Comparison of ENCODE assay signal across 27 cellular contexts in the genomic region with DNA sequence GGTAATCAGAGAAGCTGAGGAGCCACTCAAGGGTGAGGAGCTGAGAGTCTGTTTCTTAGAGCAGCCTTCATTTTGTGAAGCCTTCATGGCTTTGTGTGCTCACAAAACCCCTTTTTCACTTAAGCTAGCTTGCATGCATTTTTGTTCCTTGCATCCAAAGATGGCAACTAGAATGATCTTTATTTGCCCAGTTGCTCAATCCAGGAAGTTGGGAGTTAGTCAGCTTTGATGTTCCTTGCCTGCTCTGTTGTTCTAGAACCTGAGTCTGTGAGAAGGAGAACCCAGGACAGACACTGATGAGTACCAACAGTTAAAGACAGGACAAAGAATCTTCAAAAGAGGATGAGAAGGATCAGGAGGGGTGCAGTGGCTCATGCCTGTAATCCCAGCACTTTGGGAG.
"Had no signal": no experiment of that assay in that cellular context is flagged by ENCODE, and none has a peak within 500 bp of the region (broad histone marks: within the 10 kb centered on the region; RNA-seq: fewer than 3 reads in every experiment).

No MANE protein-coding gene starts in this region.

- DNase-seq: activated CD4-positive, alpha-beta memory T cell treated with anti-CD3 and anti-CD28 coated beads, Interleukin-2, amount 10 ng/mL, durations not matched to agents 7 days and 5 days; activated CD4-positive, alpha-beta T cell treated with anti-CD3 and anti-CD28 coated beads, Interleukin-2, amount 10 ng/mL, durations not matched to agents 24 days and 14 days; activated effector memory CD4-positive, alpha-beta T cell treated with anti-CD3 and anti-CD28 coated beads, Interleukin-2, amount 50 U/mL, for 16 hours; activated naive CD4-positive, alpha-beta T cell treated with anti-CD3 and anti-CD28 coated beads, Interleukin-2, amount 50 U/mL, for 16 hours; activated naive CD8-positive, alpha-beta T cell treated with anti-CD3 and anti-CD28 coated beads, Interleukin-2, amount 50 U/mL, for 24 hours; activated T-cell treated with anti-CD3 and anti-CD28 coated beads for 4 hours; cerebellar nuclear complex; cortex of kidney; head of caudate nucleus; hypothalamus; left ventricle myocardium superior; midbrain; natural killer cell; spleen; stimulated activated CD4-positive, alpha-beta T cell treated with anti-CD3 and anti-CD28 coated beads, Interleukin-4, amount 100 ng/mL, for 24 hours; stimulated activated naive CD4-positive, alpha-beta T cell treated with Interleukin-2 at 50 U/mL for 16 hours; T-cell; upper lobe of left lung had no signal

- H3K27me3 Mint-ChIP-seq: activated CD4-positive, alpha-beta memory T cell treated with anti-CD3 and anti-CD28 coated beads, Interleukin-2, amount 10 ng/mL, durations not matched to agents 7 days and 5 days had no signal

- H3K36me3 ChIP-seq: gastroesophageal sphincter, right atrium auricular region, spleen, upper lobe of left lung had no signal

- H3K4me1 ChIP-seq: gastroesophageal sphincter, right atrium auricular region, spleen, upper lobe of left lung had no signal

- H3K27me3 ChIP-seq: gastroesophageal sphincter, right atrium auricular region, upper lobe of left lung had no signal

- H3K9me3 Mint-ChIP-seq: activated CD4-positive, alpha-beta memory T cell treated with anti-CD3 and anti-CD28 coated beads, Interleukin-2, amount 10 ng/mL, durations not matched to agents 7 days and 5 days; activated CD4-positive, alpha-beta T cell treated with anti-CD3 and anti-CD28 coated beads, Interleukin-2, amount 10 ng/mL, durations not matched to agents 24 days and 14 days; activated naive CD8-positive, alpha-beta T cell treated with anti-CD3 and anti-CD28 coated beads, Interleukin-2, amount 50 U/mL, for 24 hours; natural killer cell; T-cell; T-helper 2 cell treated with Interferon-gamma antibody and Interleukin-4, amounts not matched to agents 5 μg/mL and 100 μg/mL, for 36 hours had no signal

- H3K27ac Mint-ChIP-seq: activated CD4-positive, alpha-beta memory T cell treated with anti-CD3 and anti-CD28 coated beads, Interleukin-2, amount 10 ng/mL, durations not matched to agents 7 days and 5 days; activated CD4-positive, alpha-beta T cell treated with anti-CD3 and anti-CD28 coated beads, Interleukin-2, amount 10 ng/mL, durations not matched to agents 24 days and 14 days; activated naive CD8-positive, alpha-beta T cell treated with anti-CD3 and anti-CD28 coated beads, Interleukin-2, amount 50 U/mL, for 24 hours; natural killer cell; progenitor cell of endocrine pancreas; T-cell; T-helper 2 cell treated with Interferon-gamma antibody and Interleukin-4, amounts not matched to agents 5 μg/mL and 100 μg/mL, for 36 hours had no signal

- H3K36me3 Mint-ChIP-seq: natural killer cell, T-cell had no signal

- H3K4me3 ChIP-seq: gastroesophageal sphincter, right atrium auricular region, spleen, upper lobe of left lung had no signal

- FAIRE-seq: astrocyte, endometrium, islet of Langerhans had no signal

- H3K9me3 ChIP-seq: gastroesophageal sphincter, right atrium auricular region, spleen, upper lobe of left lung had no signal

- H3K27ac ChIP-seq: gastroesophageal sphincter, right atrium auricular region, spleen, upper lobe of left lung, VCaP had no signal

- H3K4me1 Mint-ChIP-seq: activated CD4-positive, alpha-beta memory T cell treated with anti-CD3 and anti-CD28 coated beads, Interleukin-2, amount 10 ng/mL, durations not matched to agents 7 days and 5 days; activated CD4-positive, alpha-beta T cell treated with anti-CD3 and anti-CD28 coated beads, Interleukin-2, amount 10 ng/mL, durations not matched to agents 24 days and 14 days; activated naive CD8-positive, alpha-beta T cell treated with anti-CD3 and anti-CD28 coated beads, Interleukin-2, amount 50 U/mL, for 24 hours; natural killer cell; T-cell had no signal

- ATAC-seq: activated CD4-positive, CD25-positive, alpha-beta regulatory T cell treated with anti-CD3 and anti-CD28 coated beads, Interleukin-2, amount 50 U/mL, for 24 hours; activated naive CD8-positive, alpha-beta T cell treated with anti-CD3 and anti-CD28 coated beads, Interleukin-2, amount 50 U/mL, for 24 hours; gastroesophageal sphincter; left ventricle myocardium superior; natural killer cell; T-cell had no signal

- H3K4me3 Mint-ChIP-seq: activated CD4-positive, alpha-beta memory T cell treated with anti-CD3 and anti-CD28 coated beads, Interleukin-2, amount 10 ng/mL, durations not matched to agents 7 days and 5 days; activated CD4-positive, alpha-beta T cell treated with anti-CD3 and anti-CD28 coated beads, Interleukin-2, amount 10 ng/mL, durations not matched to agents 24 days and 14 days; activated naive CD8-positive, alpha-beta T cell treated with anti-CD3 and anti-CD28 coated beads, Interleukin-2, amount 50 U/mL, for 24 hours; natural killer cell; T-cell; T-helper 2 cell treated with Interferon-gamma antibody and Interleukin-4, amounts not matched to agents 5 μg/mL and 100 μg/mL, for 36 hours had no signal
